In genomic region chr2:188622898-188623297, GRCh38 we compare ENCODE assay signal across 13 cellular contexts.
A peak's percentile ranks its signal among the peaks of the same experiment; 100 is the strongest.
DNase-seq lines count a peak whose midpoint lies in the region; ATAC-seq, FAIRE-seq and TF ChIP-seq lines count a peak whose summit lies in the region.
"Had no signal": no experiment of that assay in that cellular context is flagged by ENCODE, and none has a peak within 500 bp of the region (broad histone marks: within the 10 kb centered on the region; RNA-seq: fewer than 3 reads in every experiment).

No MANE protein-coding gene starts in this region.

- intact Hi-C loops in sciatic nerve (cut with DNase I) = no loop called here

- H3K9me3 ChIP-seq in astrocyte (ENCODE audit: insufficient read depth, low read depth, low read length) = no peaks in the 10 kb centered on the region
- H3K9me3 ChIP-seq in hepatocyte (ENCODE audit: low read depth) = no peaks in the 10 kb centered on the region

- peak; percentile 40 for DNase-seq in AG10803 (ENCODE audit: low read depth)
- peak; percentile 14 for DNase-seq in astrocyte (ENCODE audit: low read depth)
- DNase-seq in hepatocyte (ENCODE audit: low spot score) = no peak
- DNase-seq in sciatic nerve (ENCODE audit: low spot score) = no peak
- DNase-seq in T1000 (lab: John Stamatoyannopoulos, UW) = no peak
- no peak for DNase-seq in kidney tubule cell (ENCODE audit: low spot score)
- no peak for DNase-seq in NCI-H2227 treated with DMSO at 0.1 percent for 48 hours (lab: John Stamatoyannopoulos, UW)
- DNase-seq: 8988T; CD4-positive, CD25-positive, alpha-beta regulatory T cell; DMS53; HCEC 1CT; HFFc6 had no signal

- H3K9ac ChIP-seq in astrocyte (ENCODE audit: low read length) = no peak overlapping the region
- H3K9ac ChIP-seq: BLaER1 treated with 17β-estradiol and CSF1 and Interleukin-3, amounts not matched to agents 10 nM and 100 nM had no signal

- peaks cover 6% of the 10 kb centered on the region for H3K4me1 ChIP-seq in astrocyte (ENCODE audit: insufficient read depth, low read length)
- H3K4me1 ChIP-seq in hepatocyte (ENCODE audit: insufficient read depth) = peaks cover 4% of the 10 kb centered on the region

- no peak for FAIRE-seq in astrocyte (lab: Jason Lieb, UNC)

- no peak overlapping the region for H3K27ac Mint-ChIP-seq in astrocyte (ENCODE audit: unreplicated experiment)
- H3K27ac Mint-ChIP-seq: CD4-positive, CD25-positive, alpha-beta regulatory T cell; HFFc6 had no signal

- peak; percentile 56 for ATAC-seq in sciatic nerve

- H3K4me3 Mint-ChIP-seq in astrocyte (ENCODE audit: unreplicated experiment) = no peak overlapping the region
- H3K4me3 Mint-ChIP-seq: CD4-positive, CD25-positive, alpha-beta regulatory T cell; HFFc6 had no signal

- H3K4me2 ChIP-seq in astrocyte (ENCODE audit: low read length) = no peak overlapping the region
- H3K4me2 ChIP-seq in hepatocyte = peak overlapping the region; percentile 3
- H3K4me2 ChIP-seq: BLaER1 treated with 17β-estradiol and CSF1 and Interleukin-3, amounts not matched to agents 10 nM and 100 nM had no signal

- H3K9me3 Mint-ChIP-seq in astrocyte (ENCODE audit: unreplicated experiment) = peaks cover 4% of the 10 kb centered on the region
- H3K9me3 Mint-ChIP-seq: HFFc6 had no signal

- H3K27me3 ChIP-seq in astrocyte (ENCODE audit: insufficient read depth, low read length) (no peaks in the 10 kb centered on the region), hepatocyte (no peaks in the 10 kb centered on the region)
- H3K27me3 ChIP-seq: BLaER1 treated with 17β-estradiol and CSF1 and Interleukin-3, amounts not matched to agents 10 nM and 100 nM had no signal

- H3K36me3 ChIP-seq in astrocyte (ENCODE audit: insufficient read depth, low read length) (no peaks in the 10 kb centered on the region), hepatocyte (replicated peaks; ENCODE audit: insufficient read depth, low read depth) (no peaks in the 10 kb centered on the region)
- H3K36me3 ChIP-seq: BLaER1 treated with 17β-estradiol and CSF1 and Interleukin-3, amounts not matched to agents 10 nM and 100 nM had no signal

- peaks cover 4% of the 10 kb centered on the region for H3K4me1 Mint-ChIP-seq in astrocyte (ENCODE audit: low read depth, unreplicated experiment)
- H3K4me1 Mint-ChIP-seq: CD4-positive, CD25-positive, alpha-beta regulatory T cell had no signal

- H3K27ac ChIP-seq in astrocyte (ENCODE audit: low read depth, low read length) (no peak overlapping the region), hepatocyte (peak overlapping the region; percentile 72)
- H3K27ac ChIP-seq: BLaER1 treated with 17β-estradiol and CSF1 and Interleukin-3, amounts not matched to agents 10 nM and 100 nM had no signal

- H3K36me3 Mint-ChIP-seq in astrocyte (ENCODE audit: low read depth, unreplicated experiment) = no peaks in the 10 kb centered on the region
- H3K36me3 Mint-ChIP-seq: CD4-positive, CD25-positive, alpha-beta regulatory T cell had no signal

- TF ChIP-seq CTCF in AG10803 (conservative IDR thresholded peaks at IDR 0.05; ENCODE audit: low read length) = no peak
- TF ChIP-seq CTCF in astrocyte (IDR thresholded peaks at IDR 0.05; ENCODE audit: insufficient read depth, low read depth, low read length) = no peak
- TF ChIP-seq CTCF in hepatocyte (IDR thresholded peaks at IDR 0.05; ENCODE audit: poor library complexity) = no peak

- no peak overlapping the region for H2AFZ ChIP-seq in astrocyte (ENCODE audit: low read depth, low read length)
- H2AFZ ChIP-seq in hepatocyte = no peak overlapping the region

- H3K27me3 Mint-ChIP-seq in astrocyte (ENCODE audit: low read depth, unreplicated experiment) = no peaks in the 10 kb centered on the region
- H3K27me3 Mint-ChIP-seq: CD4-positive, CD25-positive, alpha-beta regulatory T cell had no signal

- H4K20me1 ChIP-seq in astrocyte (ENCODE audit: insufficient read depth, low read length) = no peaks in the 10 kb centered on the region
- H4K20me1 ChIP-seq in hepatocyte (ENCODE audit: insufficient read depth, poor library complexity, severe bottlenecking) = no peaks in the 10 kb centered on the region
- H4K20me1 ChIP-seq: BLaER1 treated with 17β-estradiol and CSF1 and Interleukin-3, amounts not matched to agents 10 nM and 100 nM had no signal

- no peaks in the 10 kb centered on the region for H3K9me2 ChIP-seq in hepatocyte (replicated peaks; ENCODE audit: insufficient read depth)

- H3K4me3 ChIP-seq in AG10803 (ENCODE audit: low read length) (no peak overlapping the region), astrocyte (ENCODE audit: insufficient read depth, low read depth, low read length) (no peak overlapping the region), hepatocyte (no peak overlapping the region)
- H3K4me3 ChIP-seq: BLaER1 treated with 17β-estradiol and CSF1 and Interleukin-3, amounts not matched to agents 10 nM and 100 nM had no signal

- H3K79me2 ChIP-seq in astrocyte (ENCODE audit: insufficient read depth, low read length) = no peaks in the 10 kb centered on the region
- no peaks in the 10 kb centered on the region for H3K79me2 ChIP-seq in hepatocyte

- WGBS in hepatocyte (ENCODE audit: low lambda C conversion rate, missing lambda C conversion rate) = 60% methylated on average over 2 of the region's 2 CpGs

Comparison
In these comparisons a context has a peak if more than half of its experiments do, and no peak if none do; other contexts are left out.
1. DNase-seq: peak in AG10803 (single experiment) and astrocyte (single experiment); none in hepatocyte (single experiment), sciatic nerve (single experiment), T1000 (single experiment), kidney tubule cell (single experiment) and NCI-H2227 treated with DMSO at 0.1 percent for 48 hours (single experiment).